In genomic region chr14:49306152-49306751, GRCh38 we compare ENCODE assay signal across 8 cellular contexts.
A peak's percentile ranks its signal among the peaks of the same experiment; 100 is the strongest.
DNase-seq lines count a peak whose midpoint lies in the region; ATAC-seq, FAIRE-seq and TF ChIP-seq lines count a peak whose summit lies in the region.

No MANE protein-coding gene starts in this region.

- H3K4me1 Mint-ChIP-seq in CD14-positive monocyte: no peaks in the 10 kb centered on the region
- H3K4me1 Mint-ChIP-seq in activated CD4-positive, alpha-beta T cell treated with anti-CD3 and anti-CD28 coated beads, Interleukin-2, amount 10 ng/mL, durations not matched to agents 24 days and 14 days: no peaks in the 10 kb centered on the region
- no peaks in the 10 kb centered on the region for H3K4me1 Mint-ChIP-seq in activated T-helper 1 cell treated with anti-CD3 and anti-CD28 coated beads, Interleukin-12 subunit alpha, Interleukin-12 subunit beta, Interleukin-2, Interleukin-4 antibody, amounts not matched to agents 30 ng/mL and 10 ng/mL and 1 ng/mL, durations not matched to agents 14 hours and 24 hours and 36 hours (ENCODE audit: low read depth)

- H3K4me3 Mint-ChIP-seq in CD14-positive monocyte: no peak overlapping the region
- H3K4me3 Mint-ChIP-seq in activated CD4-positive, alpha-beta T cell treated with anti-CD3 and anti-CD28 coated beads, Interleukin-2, amount 10 ng/mL, durations not matched to agents 24 days and 14 days: no peak overlapping the region
- no peak overlapping the region for H3K4me3 Mint-ChIP-seq in activated T-helper 1 cell treated with anti-CD3 and anti-CD28 coated beads, Interleukin-12 subunit alpha, Interleukin-12 subunit beta, Interleukin-2, Interleukin-4 antibody, amounts not matched to agents 30 ng/mL and 10 ng/mL and 1 ng/mL, durations not matched to agents 14 hours and 24 hours and 36 hours

- H3K27ac ChIP-seq in SK-N-MC: no peak overlapping the region

- intact Hi-C loops in CD14-positive monocyte (cut with micrococcal nuclease): no loop called here
- intact Hi-C loops in activated CD4-positive, alpha-beta T cell treated with anti-CD3 and anti-CD28 coated beads, Interleukin-2, amount 10 ng/mL, durations not matched to agents 24 days and 14 days (cut with micrococcal nuclease): no loop called here
- intact Hi-C loops in activated T-helper 1 cell treated with anti-CD3 and anti-CD28 coated beads, Interleukin-12 subunit alpha, Interleukin-12 subunit beta, Interleukin-2, Interleukin-4 antibody, amounts not matched to agents 30 ng/mL and 10 ng/mL and 1 ng/mL, durations not matched to agents 14 hours and 24 hours and 36 hours (cut with micrococcal nuclease): no loop called here

- FAIRE-seq in HTR-8/SVneo (lab: Jason Lieb, UNC) (no peak), frontal cortex (lab: Jason Lieb, UNC) (no peak)

- ATAC-seq in GM18907 (IDR thresholded peaks at IDR 0.05; ENCODE audit: unreplicated experiment) (peak; percentile 82), left lobe of liver (peak; percentile 79)

- H3K36me3 Mint-ChIP-seq in CD14-positive monocyte: no peaks in the 10 kb centered on the region
- no peaks in the 10 kb centered on the region for H3K36me3 Mint-ChIP-seq in activated CD4-positive, alpha-beta T cell treated with anti-CD3 and anti-CD28 coated beads, Interleukin-2, amount 10 ng/mL, durations not matched to agents 24 days and 14 days (ENCODE audit: low read depth)
- no peaks in the 10 kb centered on the region for H3K36me3 Mint-ChIP-seq in activated T-helper 1 cell treated with anti-CD3 and anti-CD28 coated beads, Interleukin-12 subunit alpha, Interleukin-12 subunit beta, Interleukin-2, Interleukin-4 antibody, amounts not matched to agents 30 ng/mL and 10 ng/mL and 1 ng/mL, durations not matched to agents 14 hours and 24 hours and 36 hours (ENCODE audit: low read depth)

- no peak overlapping the region for H3K27ac Mint-ChIP-seq in CD14-positive monocyte
- H3K27ac Mint-ChIP-seq in activated CD4-positive, alpha-beta T cell treated with anti-CD3 and anti-CD28 coated beads, Interleukin-2, amount 10 ng/mL, durations not matched to agents 24 days and 14 days: no peak overlapping the region
- no peak overlapping the region for H3K27ac Mint-ChIP-seq in activated T-helper 1 cell treated with anti-CD3 and anti-CD28 coated beads, Interleukin-12 subunit alpha, Interleukin-12 subunit beta, Interleukin-2, Interleukin-4 antibody, amounts not matched to agents 30 ng/mL and 10 ng/mL and 1 ng/mL, durations not matched to agents 14 hours and 24 hours and 36 hours

- no peaks in the 10 kb centered on the region for H3K9me3 Mint-ChIP-seq in CD14-positive monocyte
- no peaks in the 10 kb centered on the region for H3K9me3 Mint-ChIP-seq in activated CD4-positive, alpha-beta T cell treated with anti-CD3 and anti-CD28 coated beads, Interleukin-2, amount 10 ng/mL, durations not matched to agents 24 days and 14 days
- H3K9me3 Mint-ChIP-seq in activated T-helper 1 cell treated with anti-CD3 and anti-CD28 coated beads, Interleukin-12 subunit alpha, Interleukin-12 subunit beta, Interleukin-2, Interleukin-4 antibody, amounts not matched to agents 30 ng/mL and 10 ng/mL and 1 ng/mL, durations not matched to agents 14 hours and 24 hours and 36 hours: no peaks in the 10 kb centered on the region

- TF ChIP-seq CTCF in CD14-positive monocyte (IDR thresholded peaks at IDR 0.05): peak; percentile 29

- DNase-seq in CD14-positive monocyte (ENCODE audit: low spot score): no peak
- DNase-seq in HTR-8/SVneo (ENCODE audit: insufficient read length, low spot score): peak; percentile 7
- peak; percentile 14 for DNase-seq in SK-N-MC (ENCODE audit: low read depth, low spot score)
- DNase-seq in left lobe of liver (ENCODE audit: low spot score): no peak
- DNase-seq in frontal cortex (ENCODE audit: low spot score in 2 of 2): no peak
- no peak for DNase-seq in activated CD4-positive, alpha-beta T cell treated with anti-CD3 and anti-CD28 coated beads, Interleukin-2, amount 10 ng/mL, durations not matched to agents 24 days and 14 days
- DNase-seq in activated T-helper 1 cell treated with anti-CD3 and anti-CD28 coated beads, Interleukin-12 subunit alpha, Interleukin-12 subunit beta, Interleukin-2, Interleukin-4 antibody, amounts not matched to agents 30 ng/mL and 10 ng/mL and 1 ng/mL, durations not matched to agents 14 hours and 24 hours and 36 hours (ENCODE audit: low spot score): no peak

- no peak overlapping the region for H3K4me3 ChIP-seq in SK-N-MC

- H3K27me3 Mint-ChIP-seq in CD14-positive monocyte (ENCODE audit: low read depth in 3 of 3): peaks cover 0 to 7% (median 1%) of the 10 kb centered on the region in 3 donors
- H3K27me3 Mint-ChIP-seq in activated CD4-positive, alpha-beta T cell treated with anti-CD3 and anti-CD28 coated beads, Interleukin-2, amount 10 ng/mL, durations not matched to agents 24 days and 14 days: no peaks in the 10 kb centered on the region
- H3K27me3 Mint-ChIP-seq in activated T-helper 1 cell treated with anti-CD3 and anti-CD28 coated beads, Interleukin-12 subunit alpha, Interleukin-12 subunit beta, Interleukin-2, Interleukin-4 antibody, amounts not matched to agents 30 ng/mL and 10 ng/mL and 1 ng/mL, durations not matched to agents 14 hours and 24 hours and 36 hours (ENCODE audit: insufficient read depth): no peaks in the 10 kb centered on the region

- no peaks in the 10 kb centered on the region for H3K9me3 ChIP-seq in SK-N-MC (ENCODE audit: low read depth, low read length)

- no peak overlapping the region for H3K9ac ChIP-seq in SK-N-MC (ENCODE audit: insufficient read length)

- no peaks in the 10 kb centered on the region for H3K36me3 ChIP-seq in SK-N-MC (ENCODE audit: insufficient read depth, low read length)

Comparison
In these comparisons a context has a peak if more than half of its experiments do, and no peak if none do; other contexts are left out.
1. DNase-seq: peak in HTR-8/SVneo (single experiment) and SK-N-MC (single experiment); none in CD14-positive monocyte (single experiment), left lobe of liver (single experiment), frontal cortex (0 of 2), activated CD4-positive, alpha-beta T cell treated with anti-CD3 and anti-CD28 coated beads, Interleukin-2, amount 10 ng/mL, durations not matched to agents 24 days and 14 days (single experiment) and activated T-helper 1 cell treated with anti-CD3 and anti-CD28 coated beads, Interleukin-12 subunit alpha, Interleukin-12 subunit beta, Interleukin-2, Interleukin-4 antibody, amounts not matched to agents 30 ng/mL and 10 ng/mL and 1 ng/mL, durations not matched to agents 14 hours and 24 hours and 36 hours (single experiment).